14 cellular contexts compared by ENCODE assay signal in genomic region chr1:169509354-169509753, GRCh38. TPM values are rescaled to one million over a fixed set of nuclear protein-coding genes. Genes with fewer than 3 reads are reported as not detected.
DNase-seq lines count a peak whose midpoint lies in the region; ATAC-seq and TF ChIP-seq lines count a peak whose summit lies in the region.
"Had no signal": no experiment of that assay in that cellular context is flagged by ENCODE, and none has a peak within 500 bp of the region (broad histone marks: within the 10 kb centered on the region; RNA-seq: fewer than 3 reads in every experiment).

No MANE protein-coding gene starts in this region.

- H3K36me3 Mint-ChIP-seq in activated T-helper 17 cell treated with anti-CD3 and anti-CD28 coated beads, Interleukin-2, amount 50 U/mL, for 72 hours (ENCODE audit: low read depth) = no peaks in the 10 kb centered on the region

- no peaks in the 10 kb centered on the region for H3K79me2 ChIP-seq in hepatocyte

- H3K4me1 Mint-ChIP-seq in activated T-helper 17 cell treated with anti-CD3 and anti-CD28 coated beads, Interleukin-2, amount 50 U/mL, for 72 hours = peaks cover 6% of the 10 kb centered on the region

- H3K9me3 Mint-ChIP-seq in activated T-helper 17 cell treated with anti-CD3 and anti-CD28 coated beads, Interleukin-2, amount 50 U/mL, for 72 hours = no peaks in the 10 kb centered on the region
- H3K9me3 Mint-ChIP-seq: activated CD4-positive, alpha-beta memory T cell treated with anti-CD3 and anti-CD28 coated beads, Interleukin-2, amount 10 ng/mL, durations not matched to agents 7 days and 5 days; stimulated activated effector memory CD8-positive, alpha-beta T cell treated with anti-CD3 and anti-CD28 coated beads, Interleukin-12 subunit alpha, Interleukin-12 subunit beta, amount 100 ng/mL, for 72 hours had no signal

- H2AFZ ChIP-seq in hepatocyte = no peak overlapping the region

- no peak for ATAC-seq in GM18498 (IDR thresholded peaks at IDR 0.05; ENCODE audit: unreplicated experiment)
- no peak for ATAC-seq in activated T-helper 17 cell treated with anti-CD3 and anti-CD28 coated beads, Interleukin-2, amount 50 U/mL, for 72 hours (replicated peaks)
- ATAC-seq in GM21528 (IDR thresholded peaks at IDR 0.05; ENCODE audit: low FRiP score, unreplicated experiment) = no peak
- ATAC-seq: stimulated activated effector memory CD8-positive, alpha-beta T cell treated with anti-CD3 and anti-CD28 coated beads, Interleukin-12 subunit alpha, Interleukin-12 subunit beta, amount 100 ng/mL, for 72 hours had no signal

- DNase-seq in COR-L47 (lab: John Stamatoyannopoulos, UW) (peak; percentile 82), NCI-H1417 (lab: John Stamatoyannopoulos, UW) (peak in 2 of 3 experiments; percentile 64 to 95), OCI-M1 (lab: John Stamatoyannopoulos, UW) (peak; percentile 39), hepatocyte (ENCODE audit: low spot score) (no peak), HPDE6-E6E7 (ENCODE audit: extremely low spot score) (no peak)
- DNase-seq: activated CD4-positive, alpha-beta memory T cell treated with anti-CD3 and anti-CD28 coated beads, Interleukin-2, amount 10 ng/mL, durations not matched to agents 7 days and 5 days; hippocampal formation; Karpas-422; mesendoderm had no signal

- no peaks in the 10 kb centered on the region for H3K9me2 ChIP-seq in hepatocyte (replicated peaks; ENCODE audit: insufficient read depth)

- no peaks in the 10 kb centered on the region for H3K27me3 Mint-ChIP-seq in activated T-helper 17 cell treated with anti-CD3 and anti-CD28 coated beads, Interleukin-2, amount 50 U/mL, for 72 hours
- H3K27me3 Mint-ChIP-seq: activated CD4-positive, alpha-beta memory T cell treated with anti-CD3 and anti-CD28 coated beads, Interleukin-2, amount 10 ng/mL, durations not matched to agents 7 days and 5 days; progenitor cell of endocrine pancreas had no signal

- no peaks in the 10 kb centered on the region for H3K27me3 ChIP-seq in hepatocyte

- H3K27ac Mint-ChIP-seq in activated T-helper 17 cell treated with anti-CD3 and anti-CD28 coated beads, Interleukin-2, amount 50 U/mL, for 72 hours = no peak overlapping the region

- no peaks in the 10 kb centered on the region for H3K9me3 ChIP-seq in hepatocyte (ENCODE audit: low read depth)

- no peaks in the 10 kb centered on the region for H3K36me3 ChIP-seq in hepatocyte (replicated peaks; ENCODE audit: insufficient read depth, low read depth)

- H4K20me1 ChIP-seq in hepatocyte (ENCODE audit: insufficient read depth, poor library complexity, severe bottlenecking) = no peaks in the 10 kb centered on the region

- H3K4me1 ChIP-seq in hepatocyte (ENCODE audit: insufficient read depth) = peaks cover 12% of the 10 kb centered on the region

- no peak overlapping the region for H3K4me3 Mint-ChIP-seq in activated T-helper 17 cell treated with anti-CD3 and anti-CD28 coated beads, Interleukin-2, amount 50 U/mL, for 72 hours
- H3K4me3 Mint-ChIP-seq: activated CD4-positive, alpha-beta memory T cell treated with anti-CD3 and anti-CD28 coated beads, Interleukin-2, amount 10 ng/mL, durations not matched to agents 7 days and 5 days; stimulated activated effector memory CD8-positive, alpha-beta T cell treated with anti-CD3 and anti-CD28 coated beads, Interleukin-12 subunit alpha, Interleukin-12 subunit beta, amount 100 ng/mL, for 72 hours had no signal

- H3K27ac ChIP-seq in hepatocyte = no peak overlapping the region

- no peak overlapping the region for H3K4me3 ChIP-seq in hepatocyte

- H3K4me2 ChIP-seq in hepatocyte = no peak overlapping the region

- WGBS in hepatocyte (ENCODE audit: low lambda C conversion rate, missing lambda C conversion rate) = 73% methylated on average over 1 of the region's 1 CpG

- TF ChIP-seq CTCF in hepatocyte (IDR thresholded peaks at IDR 0.05; ENCODE audit: poor library complexity) = peak; percentile 20

RNA-seq across cellular contexts. Expression of gene SLC19A2, which starts 23.6 kb away (rescaled TPM):
- 41.7 and 45.0 TPM in 2 replicates for total RNA-seq in hepatocyte
- 15.0 and 16.3 TPM in 2 replicates for polyA plus RNA-seq in hepatocyte
- total RNA-seq in activated T-helper 17 cell treated with anti-CD3 and anti-CD28 coated beads, Interleukin-2, amount 50 U/mL, for 72 hours = 10 to 100 TPM in 1 of 2 donors, 1 to 10 TPM in 1; 9.1 to 13.9 TPM

Comparison
In these comparisons a context has a peak if more than half of its experiments do, and no peak if none do; other contexts are left out.
1. DNase-seq: peak in COR-L47 (single experiment), NCI-H1417 (2 of 3) and OCI-M1 (single experiment); none in hepatocyte (single experiment) and HPDE6-E6E7 (single experiment).